ENCODE assay signal across 18 cellular contexts in genomic region chr13:109272595-109273325, GRCh38.
A peak's percentile ranks its signal among the peaks of the same experiment; 100 is the strongest.
DNase-seq lines count a peak whose midpoint lies in the region; ATAC-seq and TF ChIP-seq lines count a peak whose summit lies in the region.
"Had no signal": no experiment of that assay in that cellular context is flagged by ENCODE, and none has a peak within 500 bp of the region (broad histone marks: within the 10 kb centered on the region; RNA-seq: fewer than 3 reads in every experiment).

No MANE protein-coding gene starts in this region.

- H3K4me3 ChIP-seq in right cardiac atrium (ENCODE audit: low read length) (peak overlapping the region; percentile 29), left ventricle myocardium inferior (no peak overlapping the region), astrocyte of the cerebellum (ENCODE audit: low read depth, low read length) (peak overlapping the region; percentile 20), iPS-15b (ENCODE audit: low read depth, low read length) (peak overlapping the region; percentile 18), Peyer's patch (no peak overlapping the region)
- H3K4me3 ChIP-seq: right lobe of liver had no signal

- no peak for ATAC-seq in right cardiac atrium
- ATAC-seq: activated naive CD4-positive, alpha-beta T cell treated with anti-CD3 and anti-CD28 coated beads, Interleukin-2, amount 50 U/mL, for 72 hours; right lobe of liver had no signal

- no peaks in the 10 kb centered on the region for H3K9me3 ChIP-seq in right cardiac atrium (ENCODE audit: control insufficient read depth, low read length)
- H3K9me3 ChIP-seq in left ventricle myocardium inferior (replicated peaks), result no peaks in the 10 kb centered on the region
- no peaks in the 10 kb centered on the region for H3K9me3 ChIP-seq in iPS-15b (ENCODE audit: control insufficient read depth, insufficient read depth, low read length)
- H3K9me3 ChIP-seq in Peyer's patch, result no peaks in the 10 kb centered on the region
- H3K9me3 ChIP-seq: right lobe of liver, SK-N-SH had no signal

- in situ Hi-C loops in astrocyte of the cerebellum (cut with HindIII; ENCODE audit: low sequenced_read_pairs), result no loop called here

- intact Hi-C loops in right cardiac atrium (cut with DNase I), result no loop called here
- intact Hi-C loops in left ventricle myocardium inferior (cut with micrococcal nuclease), result no loop called here

- TF ChIP-seq CTCF in left ventricle myocardium inferior (IDR thresholded peaks at IDR 0.05; ENCODE audit: borderline replicate concordance), result no peak
- no peak for TF ChIP-seq CTCF in astrocyte of the cerebellum (IDR thresholded peaks at IDR 0.05; ENCODE audit: low read depth, low read length, missing control alignments)
- TF ChIP-seq CTCF in Peyer's patch (IDR thresholded peaks at IDR 0.05), result no peak

- WGBS in right cardiac atrium, result 70% methylated on average over 6 of the region's 6 CpGs

- H3K9ac ChIP-seq in iPS-15b (ENCODE audit: low read depth, low read length), result no peak overlapping the region
- H3K9ac ChIP-seq: SK-N-SH had no signal

- H3K4me1 ChIP-seq in right cardiac atrium (ENCODE audit: control insufficient read depth, insufficient read depth, low read length), result no peaks in the 10 kb centered on the region
- H3K4me1 ChIP-seq in left ventricle myocardium inferior, result peaks cover 10% of the 10 kb centered on the region
- peaks cover 25% of the 10 kb centered on the region for H3K4me1 ChIP-seq in iPS-15b (ENCODE audit: control insufficient read depth, insufficient read depth, low read length)
- H3K4me1 ChIP-seq in Peyer's patch, result no peaks in the 10 kb centered on the region
- H3K4me1 ChIP-seq: right lobe of liver had no signal

- DNase-seq in right cardiac atrium, result no peak
- DNase-seq in left ventricle myocardium inferior, result no peak
- DNase-seq in astrocyte of the cerebellum (ENCODE audit: low read depth), result no peak
- DNase-seq in GM19240 (ENCODE audit: insufficient read length, low spot score), result no peak
- DNase-seq in activated CD8-positive, alpha-beta memory T cell treated with anti-CD3 and anti-CD28 coated beads for 24 hours, result no peak
- no peak for DNase-seq in NCI-H1417 treated with DMSO at 0.1 percent for 48 hours (lab: John Stamatoyannopoulos, UW)
- DNase-seq in Peyer's patch, result no peak
- DNase-seq: 8988T; activated CD4-positive, alpha-beta T cell treated with anti-CD3 and anti-CD28 coated beads, Interleukin-2, amount 10 ng/mL, durations not matched to agents 7 days and 5 days; activated T-cell treated with anti-CD3 and anti-CD28 coated beads, Interleukin-2, amount 50 U/mL, for 24 hours; CD4-positive, alpha-beta T cell; effector memory CD4-positive, alpha-beta T cell; GOT3; right lobe of liver; SK-N-SH; stimulated activated CD4-positive, alpha-beta T cell treated with anti-CD3 and anti-CD28 coated beads, Interleukin-4, amount 100 ng/mL, for 4 hours had no signal

- no peak overlapping the region for H3K27ac ChIP-seq in right cardiac atrium (ENCODE audit: low read length)
- no peak overlapping the region for H3K27ac ChIP-seq in left ventricle myocardium inferior (replicated peaks)
- no peak overlapping the region for H3K27ac ChIP-seq in Peyer's patch
- H3K27ac ChIP-seq: right lobe of liver had no signal

- TF ChIP-seq POLR2A in Peyer's patch (IDR thresholded peaks at IDR 0.05), result no peak

- H3K36me3 ChIP-seq in left ventricle myocardium inferior, result no peaks in the 10 kb centered on the region
- no peaks in the 10 kb centered on the region for H3K36me3 ChIP-seq in iPS-15b (ENCODE audit: control insufficient read depth, insufficient read depth, low read length)
- H3K36me3 ChIP-seq in Peyer's patch, result no peaks in the 10 kb centered on the region
- H3K36me3 ChIP-seq: right lobe of liver had no signal

- H3K27me3 ChIP-seq in right cardiac atrium (ENCODE audit: control insufficient read depth, insufficient read depth), result no peaks in the 10 kb centered on the region
- H3K27me3 ChIP-seq in left ventricle myocardium inferior (ENCODE audit: low read depth), result no peaks in the 10 kb centered on the region
- H3K27me3 ChIP-seq in iPS-15b (ENCODE audit: control insufficient read depth, insufficient read depth, low read length), result no peaks in the 10 kb centered on the region
- H3K27me3 ChIP-seq in Peyer's patch, result no peaks in the 10 kb centered on the region
- H3K27me3 ChIP-seq: right lobe of liver had no signal

Comparison
In these comparisons a context has a peak if more than half of its experiments do, and no peak if none do; other contexts are left out.
1. H3K4me3 ChIP-seq: peak in right cardiac atrium (single experiment), astrocyte of the cerebellum (single experiment) and iPS-15b (single experiment); none in left ventricle myocardium inferior (single experiment) and Peyer's patch (0 of 4).